In the genomic region with DNA sequence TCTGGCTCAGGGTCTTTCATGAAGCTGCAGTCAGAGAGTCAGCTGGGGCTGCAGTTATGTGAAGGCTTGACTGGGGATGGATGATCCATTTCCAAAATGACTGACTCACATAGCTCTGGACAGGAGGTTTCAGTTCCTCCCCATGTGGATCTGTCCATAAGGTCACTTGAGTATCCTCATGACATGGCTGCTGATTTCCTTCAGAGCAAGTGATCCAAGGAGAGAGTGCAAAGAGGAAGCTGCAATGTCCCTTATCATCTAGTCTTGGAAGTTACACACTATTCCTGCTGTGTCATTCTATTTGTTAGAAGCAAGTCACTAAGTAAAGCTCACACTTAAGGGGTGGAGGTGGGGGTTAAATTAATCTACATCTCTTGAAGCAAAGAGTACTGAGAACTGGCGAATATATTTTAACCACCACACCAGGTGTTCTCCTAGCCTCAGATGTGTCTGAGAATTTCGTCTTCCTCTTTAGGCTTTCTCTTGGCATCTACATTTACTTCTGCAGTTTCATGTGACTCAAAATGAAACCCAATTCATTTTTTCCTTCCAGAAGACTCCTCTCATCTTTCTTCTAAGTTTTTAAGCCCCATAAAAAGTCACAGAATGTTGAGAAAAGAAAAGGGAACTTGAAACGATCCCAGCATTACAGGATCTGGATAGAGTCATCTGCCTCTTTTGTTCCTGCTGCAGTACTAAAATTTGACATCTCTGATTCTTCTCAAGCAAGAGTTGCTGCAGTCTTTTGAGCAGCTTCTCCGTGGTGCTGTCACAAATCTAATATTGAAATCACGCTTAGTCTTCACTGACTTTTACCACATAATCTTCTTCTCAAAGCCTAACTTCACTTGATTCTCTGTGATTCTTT, we compare ENCODE assay signal across 11 cellular contexts. TPM values are rescaled to one million over a fixed set of nuclear protein-coding genes. Genes with fewer than 3 reads are reported as not detected.
DNase-seq lines count a peak whose midpoint lies in the region; ATAC-seq lines count a peak whose summit lies in the region.
"Had no signal": no experiment of that assay in that cellular context is flagged by ENCODE, and none has a peak within 500 bp of the region (broad histone marks: within the 10 kb centered on the region; RNA-seq: fewer than 3 reads in every experiment).

No MANE protein-coding gene starts in this region.

- no peaks in the 10 kb centered on the region for H3K27me3 ChIP-seq in MG63

- peak overlapping the region; percentile 15 for H3K4me3 Mint-ChIP-seq in activated CD4-positive, alpha-beta T cell treated with anti-CD3 and anti-CD28 coated beads, Interleukin-2, amount 10 ng/mL, durations not matched to agents 24 days and 14 days
- H3K4me3 Mint-ChIP-seq in stimulated activated naive CD8-positive, alpha-beta T cell treated with anti-CD3 and anti-CD28 coated beads, Interleukin-15, Interleukin-2, amounts not matched to agents 100 ng/mL and 50 ng/mL, for 24 hours = peak overlapping the region; percentile 17

- peak; percentile 47 for DNase-seq in activated CD4-positive, alpha-beta T cell treated with anti-CD3 and anti-CD28 coated beads, Interleukin-2, amount 10 ng/mL, durations not matched to agents 24 days and 14 days
- DNase-seq in activated CD4-positive, alpha-beta T cell treated with anti-CD3 and anti-CD28 coated beads, Interleukin-2, amount 50 U/mL, for 48 hours = no peak
- DNase-seq in MV-4-11 (lab: John Stamatoyannopoulos, UW) (peak; percentile 85), MG63 (no peak), NCI-H2171 (lab: John Stamatoyannopoulos, UW) (no peak), putamen (ENCODE audit: low spot score) (no peak)

- intact Hi-C loops in activated CD4-positive, alpha-beta T cell treated with anti-CD3 and anti-CD28 coated beads, Interleukin-2, amount 10 ng/mL, durations not matched to agents 24 days and 14 days (cut with micrococcal nuclease) = loop anchor here (1.0 to 10.0 kb wide), 2 partner anchors 302 to 555 kb away; no protein-coding TSS in a partner anchor

- no peaks in the 10 kb centered on the region for H3K9me3 ChIP-seq in MG63
- H3K9me3 ChIP-seq: A549, neutrophil had no signal

- no peaks in the 10 kb centered on the region for H3K36me3 ChIP-seq in MG63
- H3K36me3 ChIP-seq: neutrophil had no signal

- H3K4me1 Mint-ChIP-seq in activated CD4-positive, alpha-beta T cell treated with anti-CD3 and anti-CD28 coated beads, Interleukin-2, amount 10 ng/mL, durations not matched to agents 24 days and 14 days = peaks cover 17% of the 10 kb centered on the region
- H3K4me1 Mint-ChIP-seq in stimulated activated naive CD8-positive, alpha-beta T cell treated with anti-CD3 and anti-CD28 coated beads, Interleukin-15, Interleukin-2, amounts not matched to agents 100 ng/mL and 50 ng/mL, for 24 hours (ENCODE audit: low read depth) = peaks cover 31% of the 10 kb centered on the region

- H3K4me3 ChIP-seq in MG63 = no peak overlapping the region
- H3K4me3 ChIP-seq: A549 had no signal

- H3K27me3 Mint-ChIP-seq in activated CD4-positive, alpha-beta T cell treated with anti-CD3 and anti-CD28 coated beads, Interleukin-2, amount 10 ng/mL, durations not matched to agents 24 days and 14 days = peaks cover 12% of the 10 kb centered on the region
- peaks cover 3% of the 10 kb centered on the region for H3K27me3 Mint-ChIP-seq in stimulated activated naive CD8-positive, alpha-beta T cell treated with anti-CD3 and anti-CD28 coated beads, Interleukin-15, Interleukin-2, amounts not matched to agents 100 ng/mL and 50 ng/mL, for 24 hours

- no peaks in the 10 kb centered on the region for H3K9me3 Mint-ChIP-seq in activated CD4-positive, alpha-beta T cell treated with anti-CD3 and anti-CD28 coated beads, Interleukin-2, amount 10 ng/mL, durations not matched to agents 24 days and 14 days
- peaks cover 5% of the 10 kb centered on the region for H3K9me3 Mint-ChIP-seq in stimulated activated naive CD8-positive, alpha-beta T cell treated with anti-CD3 and anti-CD28 coated beads, Interleukin-15, Interleukin-2, amounts not matched to agents 100 ng/mL and 50 ng/mL, for 24 hours

- no peaks in the 10 kb centered on the region for H3K36me3 Mint-ChIP-seq in activated CD4-positive, alpha-beta T cell treated with anti-CD3 and anti-CD28 coated beads, Interleukin-2, amount 10 ng/mL, durations not matched to agents 24 days and 14 days (ENCODE audit: low read depth)
- no peaks in the 10 kb centered on the region for H3K36me3 Mint-ChIP-seq in stimulated activated naive CD8-positive, alpha-beta T cell treated with anti-CD3 and anti-CD28 coated beads, Interleukin-15, Interleukin-2, amounts not matched to agents 100 ng/mL and 50 ng/mL, for 24 hours (ENCODE audit: low read depth)

- ATAC-seq in HG02852 (IDR thresholded peaks at IDR 0.05; ENCODE audit: unreplicated experiment) = peak; percentile 88
- ATAC-seq: A549 had no signal

- no peak overlapping the region for H3K27ac Mint-ChIP-seq in activated CD4-positive, alpha-beta T cell treated with anti-CD3 and anti-CD28 coated beads, Interleukin-2, amount 10 ng/mL, durations not matched to agents 24 days and 14 days
- peak overlapping the region; percentile 59 for H3K27ac Mint-ChIP-seq in stimulated activated naive CD8-positive, alpha-beta T cell treated with anti-CD3 and anti-CD28 coated beads, Interleukin-15, Interleukin-2, amounts not matched to agents 100 ng/mL and 50 ng/mL, for 24 hours

RNA-seq across cellular contexts. Expression of gene GRPR, which starts 3.8 kb away (rescaled TPM):
- not detected in 2 replicates for total RNA-seq in activated CD4-positive, alpha-beta T cell treated with anti-CD3 and anti-CD28 coated beads, Interleukin-2, amount 10 ng/mL, durations not matched to agents 24 days and 14 days
- 0.10 and 0.20 TPM in 2 replicates for total RNA-seq in MG63 (2014; rRNA removed; shearing (Covaris generic); ENCODE audit: low replicate concordance)

RNA-seq across cellular contexts. Expression of gene MAGEB17, which starts 47.7 kb away (rescaled TPM):
- total RNA-seq in activated CD4-positive, alpha-beta T cell treated with anti-CD3 and anti-CD28 coated beads, Interleukin-2, amount 10 ng/mL, durations not matched to agents 24 days and 14 days = not detected in 2 replicates
- not detected in 2 replicates for total RNA-seq in MG63 (2014; rRNA removed; shearing (Covaris generic); ENCODE audit: low replicate concordance)
- total RNA-seq: RPMI7951 had no signal

Comparison
In these comparisons a context has a peak if more than half of its experiments do, and no peak if none do; other contexts are left out.
1. DNase-seq: peak in activated CD4-positive, alpha-beta T cell treated with anti-CD3 and anti-CD28 coated beads, Interleukin-2, amount 10 ng/mL, durations not matched to agents 24 days and 14 days (single experiment) and MV-4-11 (single experiment); none in activated CD4-positive, alpha-beta T cell treated with anti-CD3 and anti-CD28 coated beads, Interleukin-2, amount 50 U/mL, for 48 hours (0 of 2), MG63 (single experiment), NCI-H2171 (single experiment) and putamen (single experiment).